8 cellular contexts compared by ENCODE assay signal in the genomic region with DNA sequence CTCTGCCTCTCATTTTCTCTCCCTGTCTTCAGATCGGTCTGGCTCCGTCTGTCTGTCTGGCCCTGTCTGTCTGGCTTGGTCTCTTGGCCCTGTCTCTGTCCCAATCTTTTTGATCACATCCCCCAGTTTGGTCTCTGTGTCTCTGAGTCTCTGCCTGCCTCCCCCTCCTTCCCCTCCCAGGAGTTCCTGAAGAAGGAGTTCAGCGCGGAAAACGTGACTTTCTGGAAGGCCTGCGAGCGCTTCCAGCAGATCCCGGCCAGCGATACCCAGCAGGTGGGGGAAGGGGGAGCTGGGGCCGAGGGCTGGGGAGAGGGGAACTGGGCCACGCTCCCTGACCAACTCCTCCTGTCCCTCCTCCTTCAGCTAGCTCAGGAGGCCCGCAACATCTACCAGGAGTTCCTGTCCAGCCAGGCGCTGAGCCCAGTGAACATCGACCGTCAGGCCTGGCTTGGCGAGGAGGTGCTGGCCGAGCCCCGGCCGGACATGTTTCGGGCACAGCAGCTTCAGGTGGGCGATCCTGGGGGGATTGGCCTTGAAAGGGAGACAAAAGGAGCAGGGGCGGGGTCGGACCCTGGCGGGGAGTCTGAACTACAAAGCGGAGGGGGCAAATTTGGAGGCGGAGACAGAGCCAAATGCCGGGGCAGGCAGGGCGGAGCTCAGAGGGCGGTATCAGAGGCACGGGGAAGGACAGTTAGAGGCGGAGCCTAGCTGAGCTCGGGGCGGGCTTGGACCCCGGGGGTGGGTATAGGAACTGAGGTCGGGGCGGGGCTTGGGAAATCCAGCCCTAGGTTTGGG. TPM values are rescaled to one million over a fixed set of nuclear protein-coding genes. Genes with fewer than 3 reads are reported as not detected.
A peak's percentile ranks its signal among the peaks of the same experiment; 100 is the strongest.
DNase-seq lines count a peak whose midpoint lies in the region; ATAC-seq, FAIRE-seq and TF ChIP-seq lines count a peak whose summit lies in the region.

No MANE protein-coding gene starts in this region.

- H3K14ac ChIP-seq in neuronal stem cell (ENCODE audit: low read length) = no peak overlapping the region

- H3K4ac ChIP-seq in neuronal stem cell (ENCODE audit: low read length) = no peak overlapping the region

- H3K4me3 Mint-ChIP-seq in Caco-2 (ENCODE audit: unreplicated experiment) = peak overlapping the region; percentile 70

- H4K91ac ChIP-seq in neuronal stem cell (ENCODE audit: low read depth, low read length, poor library complexity) = no peak overlapping the region

- no peaks in the 10 kb centered on the region for H3K27me3 Mint-ChIP-seq in Caco-2 (ENCODE audit: insufficient read depth, unreplicated experiment)

- H3K36me3 ChIP-seq in Caco-2 (ENCODE audit: control insufficient read depth, insufficient read depth, low read length) (no peaks in the 10 kb centered on the region), RWPE2 (ENCODE audit: low read depth) (no peaks in the 10 kb centered on the region), neuronal stem cell (replicated peaks in 1 of 2; ENCODE audit: control insufficient read depth in 2 of 2, insufficient read depth in 2 of 2, low read length in 2 of 2) (no peaks in the 10 kb centered on the region)

- peak overlapping the region; percentile 90 for H3K4me2 ChIP-seq in neuronal stem cell (ENCODE audit: insufficient read depth, low read length, poor library complexity, severe bottlenecking)

- H3K27ac ChIP-seq in RWPE2 (ENCODE audit: poor library complexity, severe bottlenecking) (no peak overlapping the region), foreskin keratinocyte (peak overlapping the region; percentile 44), neuronal stem cell (replicated peaks; ENCODE audit: low read length) (peak overlapping the region; percentile 81)

- no peak for DNase-seq in Caco-2
- DNase-seq in RWPE2 (ENCODE audit: low spot score) = peak; percentile 85
- peak in 1 of 2 donors; percentile 62 for DNase-seq in foreskin keratinocyte
- peak; percentile 87 for DNase-seq in neuronal stem cell (ENCODE audit: low spot score)
- DNase-seq in RCC 7860 (ENCODE audit: low spot score) = no peak
- no peak for DNase-seq in NCI-H1417 treated with DMSO at 0.1 percent for 48 hours (lab: John Stamatoyannopoulos, UW)

- H2AFZ ChIP-seq in neuronal stem cell (ENCODE audit: low read length) = peak overlapping the region; percentile 96

- FAIRE-seq in RCC 7860 (lab: Jason Lieb, UNC) = no peak

- H2BK12ac ChIP-seq in neuronal stem cell (ENCODE audit: low read length) = no peak overlapping the region

- BruUV-seq in Caco-2 (replicated peaks; lab: Mats Ljungman, UMichigan) = no TSS peak

- POLR2A ChIA-PET in Caco-2 (lab: Charles Lee) = interaction anchor here (1.9 kb wide), 1 partner anchor 15 kb away, joined by 5 read pairs; the partner anchor contains the start of gene LMAN2

- no peak overlapping the region for H4K8ac ChIP-seq in neuronal stem cell (ENCODE audit: low read depth, low read length)

- H3K9ac ChIP-seq in neuronal stem cell (ENCODE audit: low read depth, low read length, poor library complexity) = peak overlapping the region; percentile 75

- no peaks in the 10 kb centered on the region for H3K9me3 ChIP-seq in Caco-2
- no peaks in the 10 kb centered on the region for H3K9me3 ChIP-seq in RWPE2 (ENCODE audit: severe bottlenecking)
- peaks cover 0 to 2% of the 10 kb centered on the region in 2 donors for H3K9me3 ChIP-seq in neuronal stem cell (replicated peaks in 1 of 2; ENCODE audit: control insufficient read depth in 2 of 2, insufficient read depth in 1 of 2, low read depth in 1 of 2, low read length in 2 of 2)

- peaks cover 24% of the 10 kb centered on the region for H3K4me1 Mint-ChIP-seq in Caco-2 (ENCODE audit: low read depth, unreplicated experiment)

- H3K4me1 ChIP-seq in Caco-2 = peaks cover 14% of the 10 kb centered on the region
- peaks cover 17% of the 10 kb centered on the region for H3K4me1 ChIP-seq in RWPE2 (ENCODE audit: insufficient read depth, poor library complexity, severe bottlenecking)
- H3K4me1 ChIP-seq in foreskin keratinocyte = peaks cover 12% of the 10 kb centered on the region
- peaks cover 24 to 27% of the 10 kb centered on the region in 2 donors for H3K4me1 ChIP-seq in neuronal stem cell (ENCODE audit: control insufficient read depth in 2 of 2, insufficient read depth in 1 of 2, low read depth in 1 of 2, low read length in 2 of 2)

- H2BK120ac ChIP-seq in neuronal stem cell (ENCODE audit: low read depth, low read length) = peak overlapping the region; percentile 29

- H3K27ac Mint-ChIP-seq in Caco-2 (ENCODE audit: unreplicated experiment) = peak overlapping the region; percentile 5

- TF ChIP-seq CTCF in Caco-2 (IDR thresholded peaks at IDR 0.05; ENCODE audit: insufficient read depth in 1 of 2, low read depth in 1 of 2, low read length in 1 of 2, severe bottlenecking in 1 of 2, unreplicated experiment in 1 of 2) (no peak), RWPE2 (IDR thresholded peaks at IDR 0.05; ENCODE audit: poor library complexity, severe bottlenecking) (no peak), foreskin keratinocyte (conservative IDR thresholded peaks at IDR 0.05) (no peak)

- peak overlapping the region; percentile 24 for H2BK15ac ChIP-seq in neuronal stem cell (ENCODE audit: low read length)

- peak overlapping the region; percentile 49 for H2AK5ac ChIP-seq in neuronal stem cell (ENCODE audit: low read depth, low read length)

- ATAC-seq in RWPE2 (ENCODE audit: low read depth) (peak; percentile 22; the same call in 1 of the 3 replicates), foreskin keratinocyte (peak; percentile 56), HG03354 (IDR thresholded peaks at IDR 0.05; ENCODE audit: poor library complexity, severe bottlenecking, unreplicated experiment) (no peak)
- ATAC-seq in activated CD4-positive, CD25-positive, alpha-beta regulatory T cell treated with anti-CD3 and anti-CD28 coated beads, Interleukin-2, amount 50 U/mL, for 24 hours = no peak

- WGBS in neuronal stem cell (ENCODE audit: extremely low coverage in 2 of 2, insufficient read length in 2 of 2, insufficient replicate concordance in 1 of 2), 2 donors = no CpG with 5 or more reads among the region's 36 CpGs

- H3K9me3 Mint-ChIP-seq in Caco-2 (ENCODE audit: unreplicated experiment) = no peaks in the 10 kb centered on the region

- H3K27me3 ChIP-seq in Caco-2 (replicated peaks; ENCODE audit: control insufficient read depth, insufficient read depth, low read length) (no peaks in the 10 kb centered on the region), RWPE2 (ENCODE audit: insufficient read depth, poor library complexity, severe bottlenecking) (no peaks in the 10 kb centered on the region), foreskin keratinocyte (no peaks in the 10 kb centered on the region), neuronal stem cell (ENCODE audit: control insufficient read depth in 3 of 3, insufficient read depth in 3 of 3, low read depth in 1 of 3, low read length in 3 of 3) (peaks cover 0 to 24% (median 0%) of the 10 kb centered on the region in 3 experiments)

- peak overlapping the region; percentile 92 for H3K23ac ChIP-seq in neuronal stem cell (ENCODE audit: low read depth, low read length, poor library complexity)

- no peaks in the 10 kb centered on the region for H3K36me3 Mint-ChIP-seq in Caco-2 (ENCODE audit: insufficient read depth, unreplicated experiment)

- peak overlapping the region; percentile 97 for H3K18ac ChIP-seq in neuronal stem cell (ENCODE audit: low read length)

- CTCF ChIA-PET in Caco-2 (lab: Charles Lee) = interaction anchor here (0.6 to 1.0 kb wide), 3 partner anchors 13 to 89 kb away, joined by 3 to 4 read pairs (median 3); no protein-coding TSS in a partner anchor

- H3K79me1 ChIP-seq in neuronal stem cell (ENCODE audit: low read depth, low read length) = no peaks in the 10 kb centered on the region

- peak overlapping the region; percentile 67 for H2BK5ac ChIP-seq in neuronal stem cell (ENCODE audit: low read length)

- no peak overlapping the region for H3K4me3 ChIP-seq in Caco-2 (ENCODE audit: low read depth, low read length)
- no peak overlapping the region for H3K4me3 ChIP-seq in RWPE2 (ENCODE audit: severe bottlenecking)
- H3K4me3 ChIP-seq in neuronal stem cell (ENCODE audit: low read length in 2 of 2) = peak overlapping the region; percentile 52 to 75

- intact Hi-C loops in Caco-2 (cut with micrococcal nuclease; ENCODE audit: unreplicated experiment) = no loop called here

RNA-seq across cellular contexts. Expression of gene RGS14, which starts 9.0 kb away (rescaled TPM):
- total RNA-seq in Caco-2 (2022) (15.2 and 16.7 TPM in 2 replicates), foreskin keratinocyte (19.6 and 22.1 TPM in 2 replicates)
- 20.2 and 22.1 TPM in 2 replicates for polyA plus RNA-seq in foreskin keratinocyte
- polyA plus RNA-seq in neuronal stem cell (2013, experiment 1 of 2) = 26.4 TPM
- polyA plus RNA-seq in neuronal stem cell (2013, experiment 2 of 2) = 20.9 TPM

RNA-seq across cellular contexts. Expression of gene LMAN2, which starts 15.3 kb away (rescaled TPM):
- total RNA-seq in Caco-2 (2022) (240 and 241 TPM in 2 replicates), foreskin keratinocyte (148 TPM in 2 replicates)
- 187 and 188 TPM in 2 replicates for polyA plus RNA-seq in foreskin keratinocyte
- polyA plus RNA-seq in neuronal stem cell (2013, experiment 1 of 2) = 131 TPM
- 132 TPM for polyA plus RNA-seq in neuronal stem cell (2013, experiment 2 of 2)

RNA-seq across cellular contexts. Expression of gene SLC34A1, which starts 17.5 kb away (rescaled TPM):
- total RNA-seq in Caco-2 (2022) = not detected in 2 replicates
- not detected in 2 replicates for total RNA-seq in foreskin keratinocyte
- not detected in 2 replicates for polyA plus RNA-seq in foreskin keratinocyte
- polyA plus RNA-seq in neuronal stem cell (2013, experiment 1 of 2) = not detected
- polyA plus RNA-seq in neuronal stem cell (2013, experiment 2 of 2) = not detected

RNA-seq across cellular contexts. Expression of gene PFN3, which starts 33.7 kb away (rescaled TPM):
- not detected in 2 replicates for total RNA-seq in Caco-2 (2022)
- total RNA-seq in foreskin keratinocyte = not detected in 2 replicates
- polyA plus RNA-seq in foreskin keratinocyte = not detected in 2 replicates
- polyA plus RNA-seq in neuronal stem cell (2013, experiment 1 of 2) = not detected
- polyA plus RNA-seq in neuronal stem cell (2013, experiment 2 of 2) = not detected

RNA-seq across cellular contexts. Expression of gene F12, which starts 42.6 kb away (rescaled TPM):
- total RNA-seq in Caco-2 (2022) (13.3 and 14.0 TPM in 2 replicates), foreskin keratinocyte (6.0 and 9.7 TPM in 2 replicates)
- polyA plus RNA-seq in foreskin keratinocyte = 11.8 and 12.3 TPM in 2 replicates
- polyA plus RNA-seq in neuronal stem cell (2013, experiment 1 of 2) = 2.1 TPM
- 2.5 TPM for polyA plus RNA-seq in neuronal stem cell (2013, experiment 2 of 2)

Comparison
In these comparisons a context has a peak if more than half of its experiments do, and no peak if none do; other contexts are left out.
1. DNase-seq: peak in RWPE2 (single experiment) and neuronal stem cell (single experiment); none in Caco-2 (0 of 2), RCC 7860 (single experiment) and NCI-H1417 treated with DMSO at 0.1 percent for 48 hours (single experiment).
2. H3K4me3 ChIP-seq: peak in neuronal stem cell (2 of 2); none in Caco-2 (single experiment) and RWPE2 (single experiment).
3. ATAC-seq: peak in RWPE2 (single experiment) and foreskin keratinocyte (single experiment); none in HG03354 (single experiment) and activated CD4-positive, CD25-positive, alpha-beta regulatory T cell treated with anti-CD3 and anti-CD28 coated beads, Interleukin-2, amount 50 U/mL, for 24 hours (0 of 2).